In genomic region chr2:11546072-11546471, GRCh38 we compare ENCODE assay signal across 28 cellular contexts. TPM values are rescaled to one million over a fixed set of nuclear protein-coding genes. Genes with fewer than 3 reads are reported as not detected.
"Had no signal": no experiment of that assay in that cellular context is flagged by ENCODE, and none has a peak within 500 bp of the region (broad histone marks: within the 10 kb centered on the region; RNA-seq: fewer than 3 reads in every experiment).

No MANE protein-coding gene starts in this region.

- H3K27me3 ChIP-seq: dorsolateral prefrontal cortex, gastroesophageal sphincter, pancreas, right atrium auricular region, tibial nerve, vagina had no signal

- H3K4me3 Mint-ChIP-seq: mesothelial cell of epicardium; naive thymus-derived CD4-positive, alpha-beta T cell; nephron progenitor cell; stimulated activated effector memory CD8-positive, alpha-beta T cell treated with anti-CD3 and anti-CD28 coated beads, Interleukin-12 subunit alpha, Interleukin-12 subunit beta, amount 100 ng/mL, for 72 hours had no signal

- H3K4me1 ChIP-seq: heart right ventricle, left lung, right atrium auricular region, sigmoid colon, upper lobe of right lung had no signal

- H3K36me3 ChIP-seq: gastroesophageal sphincter, heart right ventricle, left lung, pancreas, right atrium auricular region, sigmoid colon, stomach, thoracic aorta, tibial nerve, upper lobe of right lung, vagina had no signal

- H3K9me3 ChIP-seq: pancreas, right atrium auricular region, sigmoid colon, thoracic aorta, upper lobe of right lung, vagina had no signal

- H3K27ac ChIP-seq: gastroesophageal sphincter, heart right ventricle, left lung, pancreas, right atrium auricular region, sigmoid colon, stomach, thoracic aorta, tibial nerve, upper lobe of right lung, vagina had no signal

- H3K36me3 Mint-ChIP-seq: naive thymus-derived CD4-positive, alpha-beta T cell; stimulated activated effector memory CD8-positive, alpha-beta T cell treated with anti-CD3 and anti-CD28 coated beads, Interleukin-12 subunit alpha, Interleukin-12 subunit beta, amount 100 ng/mL, for 72 hours had no signal

- DNase-seq: dorsolateral prefrontal cortex; effector CD4-positive, alpha-beta T cell; glutamatergic neuron; heart right ventricle; hippocampal formation; left cardiac atrium; left lung; mesenchymal stem cell; naive thymus-derived CD4-positive, alpha-beta T cell; nephron progenitor cell; occipital lobe; pancreas; sigmoid colon; stimulated activated CD4-positive, alpha-beta T cell treated with anti-CD3 and anti-CD28 coated beads, Interleukin-2, amount 100 ng/mL, for 24 hours; stimulated activated CD4-positive, alpha-beta T cell treated with anti-CD3 and anti-CD28 coated beads, Interleukin-4, amount 100 ng/mL, for 24 hours; stimulated activated naive CD4-positive, alpha-beta T cell treated with Interleukin-2 at 50 U/mL for 16 hours; stomach; upper lobe of right lung had no signal

- H3K27ac Mint-ChIP-seq: mesothelial cell of epicardium; naive thymus-derived CD4-positive, alpha-beta T cell; progenitor cell of endocrine pancreas; stimulated activated effector memory CD8-positive, alpha-beta T cell treated with anti-CD3 and anti-CD28 coated beads, Interleukin-12 subunit alpha, Interleukin-12 subunit beta, amount 100 ng/mL, for 72 hours had no signal

- FAIRE-seq: colon, islet of Langerhans, pancreas had no signal

- ATAC-seq: gastroesophageal sphincter; heart right ventricle; left cardiac atrium; left lung; naive thymus-derived CD4-positive, alpha-beta T cell; pancreas; stimulated activated effector memory CD8-positive, alpha-beta T cell treated with anti-CD3 and anti-CD28 coated beads, Interleukin-12 subunit alpha, Interleukin-12 subunit beta, amount 100 ng/mL, for 72 hours; upper lobe of right lung had no signal

- H3K9me3 Mint-ChIP-seq: stimulated activated effector memory CD8-positive, alpha-beta T cell treated with anti-CD3 and anti-CD28 coated beads, Interleukin-12 subunit alpha, Interleukin-12 subunit beta, amount 100 ng/mL, for 72 hours had no signal

- H3K27me3 Mint-ChIP-seq: progenitor cell of endocrine pancreas had no signal

- H3K4me1 Mint-ChIP-seq: naive thymus-derived CD4-positive, alpha-beta T cell; stimulated activated effector memory CD8-positive, alpha-beta T cell treated with anti-CD3 and anti-CD28 coated beads, Interleukin-12 subunit alpha, Interleukin-12 subunit beta, amount 100 ng/mL, for 72 hours had no signal

- H3K4me3 ChIP-seq: gastroesophageal sphincter, heart right ventricle, left lung, pancreas, right atrium auricular region, sigmoid colon, stomach, thoracic aorta, tibial nerve, upper lobe of right lung, vagina had no signal

RNA-seq across cellular contexts. Expression of gene GREB1, which starts 12.2 kb away (rescaled TPM):
- polyA plus RNA-seq: naive thymus-derived CD4-positive, alpha-beta T cell had no signal
